ENCODE assay signal across 8 cellular contexts in genomic region chr12:54749191-54749818, GRCh38.
DNase-seq lines count a peak whose midpoint lies in the region; ATAC-seq and TF ChIP-seq lines count a peak whose summit lies in the region.

No MANE protein-coding gene starts in this region.

- H3K4me3 ChIP-seq in AG10803 (ENCODE audit: low read length) (no peak overlapping the region), skeletal muscle cell (ENCODE audit: low read depth, low read length) (no peak overlapping the region)

- TF ChIP-seq CTCF in AG10803 (conservative IDR thresholded peaks at IDR 0.05; ENCODE audit: low read length) (peak; percentile 87), GM12801 (IDR thresholded peaks at IDR 0.05; ENCODE audit: extremely low read depth, insufficient read length) (peak; percentile 81)

- no peak overlapping the region for H3K27ac Mint-ChIP-seq in activated naive CD4-positive, alpha-beta T cell treated with anti-CD3 and anti-CD28 coated beads, Interleukin-2, amount 50 U/mL, for 72 hours

- DNase-seq in AG10803 (ENCODE audit: low read depth) (peak; percentile 47), NOMO-1 treated with DMSO at 0.1 percent for 48 hours (lab: John Stamatoyannopoulos, UW; ENCODE audit: unreplicated experiment) (peak; percentile 65), head of caudate nucleus (peak in 22 of 42 donors; percentile 5 to 73 (median 44)), skeletal muscle cell (ENCODE audit: low read depth) (peak; percentile 10)
- DNase-seq in activated naive CD4-positive, alpha-beta T cell treated with anti-CD3 and anti-CD28 coated beads, Interleukin-2, amount 50 U/mL, for 72 hours (ENCODE audit: low spot score in 2 of 2), result peak in 1 of 2 donors; percentile 52

- peak; percentile 61 for ATAC-seq in HG03108 (IDR thresholded peaks at IDR 0.05; ENCODE audit: unreplicated experiment)
- ATAC-seq in activated naive CD4-positive, alpha-beta T cell treated with anti-CD3 and anti-CD28 coated beads, Interleukin-2, amount 50 U/mL, for 72 hours, result peak; percentile 74
- no peak for ATAC-seq in GM19328 (IDR thresholded peaks at IDR 0.05; ENCODE audit: unreplicated experiment)

- no peaks in the 10 kb centered on the region for H3K9me3 Mint-ChIP-seq in activated naive CD4-positive, alpha-beta T cell treated with anti-CD3 and anti-CD28 coated beads, Interleukin-2, amount 50 U/mL, for 72 hours

- no peaks in the 10 kb centered on the region for H3K36me3 Mint-ChIP-seq in activated naive CD4-positive, alpha-beta T cell treated with anti-CD3 and anti-CD28 coated beads, Interleukin-2, amount 50 U/mL, for 72 hours

- intact Hi-C loops in head of caudate nucleus (cut with DNase I), result no loop called here
